In the genomic region with DNA sequence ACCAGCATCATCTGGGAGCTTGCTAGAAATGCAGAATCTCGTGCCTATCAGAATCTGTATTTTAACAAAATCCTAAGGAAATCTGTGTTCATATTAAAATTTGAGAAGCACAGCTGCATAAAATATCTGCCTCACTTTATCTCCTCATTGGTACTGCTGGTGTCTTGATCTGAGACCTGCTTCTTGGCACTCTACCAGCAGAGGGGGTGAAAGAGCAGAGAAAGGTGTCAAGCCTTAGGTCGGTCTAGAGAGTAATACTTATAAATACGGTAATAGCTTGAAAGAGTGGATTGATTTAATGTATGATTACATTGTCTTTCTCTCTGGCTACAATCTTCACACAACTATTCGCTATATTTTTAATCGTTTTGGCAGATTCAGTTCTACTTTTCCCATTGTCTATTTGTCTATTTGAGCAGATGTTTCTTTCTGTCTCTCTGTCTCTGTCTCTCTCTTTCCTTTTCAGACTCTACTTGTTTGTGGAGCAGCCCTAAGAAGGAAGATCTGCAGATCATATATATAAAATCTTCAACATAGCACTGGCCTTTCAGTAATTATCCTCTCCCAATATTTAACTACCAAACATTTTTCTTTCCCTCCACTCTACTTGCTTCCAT, we compare ENCODE assay signal across 8 cellular contexts. TPM values are rescaled to one million over a fixed set of nuclear protein-coding genes. Genes with fewer than 3 reads are reported as not detected.
DNase-seq lines count a peak whose midpoint lies in the region; ATAC-seq and TF ChIP-seq lines count a peak whose summit lies in the region.

No MANE protein-coding gene starts in this region.

- H3K36me3 ChIP-seq in upper lobe of right lung: no peaks in the 10 kb centered on the region

- ATAC-seq in GM19035 (IDR thresholded peaks at IDR 0.05; ENCODE audit: unreplicated experiment): peak; percentile 98
- peak; percentile 99 for ATAC-seq in HG03139 (IDR thresholded peaks at IDR 0.05; ENCODE audit: unreplicated experiment)
- peak; percentile 76 to 82 for ATAC-seq in natural killer cell treated with Interleukin-12 subunit alpha and Interleukin-12 subunit beta and Interleukin-15 and Interleukin-18, amount 100 ng/mL, for 72 hours
- peak; percentile 89 for ATAC-seq in upper lobe of right lung

- H3K27ac ChIP-seq in upper lobe of right lung: no peak overlapping the region

- H3K4me1 ChIP-seq in upper lobe of right lung: no peaks in the 10 kb centered on the region

- H3K36me3 Mint-ChIP-seq in CD14-positive monocyte: no peaks in the 10 kb centered on the region
- no peaks in the 10 kb centered on the region for H3K36me3 Mint-ChIP-seq in natural killer cell treated with Interleukin-12 subunit alpha and Interleukin-12 subunit beta and Interleukin-15 and Interleukin-18, amount 100 ng/mL, for 72 hours

- no peaks in the 10 kb centered on the region for H3K9me3 ChIP-seq in upper lobe of right lung

- intact Hi-C loops in CD14-positive monocyte (cut with micrococcal nuclease): no loop called here
- intact Hi-C loops in upper lobe of right lung (cut with DNase I): no loop called here

- no peak for DNase-seq in CD14-positive monocyte (ENCODE audit: low spot score)
- DNase-seq in NCI-H226: peak; percentile 31
- peak; percentile 37 for DNase-seq in activated CD4-positive, CD25-positive, alpha-beta regulatory T cell treated with anti-CD3 and anti-CD28 coated beads, Interleukin-2, amount 50 U/mL, for 72 hours
- peak; percentile 56 for DNase-seq in ecto neural progenitor cell (ENCODE audit: low spot score)
- DNase-seq in natural killer cell treated with Interleukin-12 subunit alpha and Interleukin-12 subunit beta and Interleukin-15 and Interleukin-18, amount 100 ng/mL, for 72 hours (ENCODE audit: low spot score): no peak
- no peak for DNase-seq in upper lobe of right lung

- TF ChIP-seq CTCF in CD14-positive monocyte (IDR thresholded peaks at IDR 0.05) (peak; percentile 83), upper lobe of right lung (IDR thresholded peaks at IDR 0.05) (peak; percentile 70)

- H3K27me3 ChIP-seq in upper lobe of right lung: peaks cover 16% of the 10 kb centered on the region

- no peak overlapping the region for H3K27ac Mint-ChIP-seq in CD14-positive monocyte
- H3K27ac Mint-ChIP-seq in natural killer cell treated with Interleukin-12 subunit alpha and Interleukin-12 subunit beta and Interleukin-15 and Interleukin-18, amount 100 ng/mL, for 72 hours: no peak overlapping the region

- H3K4me1 Mint-ChIP-seq in CD14-positive monocyte: peaks cover 5% of the 10 kb centered on the region
- peaks cover 0 to 7% of the 10 kb centered on the region in 2 donors for H3K4me1 Mint-ChIP-seq in natural killer cell treated with Interleukin-12 subunit alpha and Interleukin-12 subunit beta and Interleukin-15 and Interleukin-18, amount 100 ng/mL, for 72 hours (ENCODE audit: low read depth in 2 of 2)

- H3K4me3 Mint-ChIP-seq in CD14-positive monocyte: peak overlapping the region in 1 of 2 donors; percentile 6
- H3K4me3 Mint-ChIP-seq in natural killer cell treated with Interleukin-12 subunit alpha and Interleukin-12 subunit beta and Interleukin-15 and Interleukin-18, amount 100 ng/mL, for 72 hours: no peak overlapping the region

- H3K27me3 Mint-ChIP-seq in CD14-positive monocyte (ENCODE audit: low read depth in 3 of 3): peaks cover 3 to 6% (median 4%) of the 10 kb centered on the region in 3 donors
- H3K27me3 Mint-ChIP-seq in natural killer cell treated with Interleukin-12 subunit alpha and Interleukin-12 subunit beta and Interleukin-15 and Interleukin-18, amount 100 ng/mL, for 72 hours: peaks cover 18 to 45% of the 10 kb centered on the region in 2 donors

- H3K9me3 Mint-ChIP-seq in CD14-positive monocyte: peaks cover 0 to 3% (median 0%) of the 10 kb centered on the region in 7 donors
- no peaks in the 10 kb centered on the region for H3K9me3 Mint-ChIP-seq in natural killer cell treated with Interleukin-12 subunit alpha and Interleukin-12 subunit beta and Interleukin-15 and Interleukin-18, amount 100 ng/mL, for 72 hours

- H3K4me3 ChIP-seq in upper lobe of right lung: no peak overlapping the region

RNA-seq across cellular contexts. Expression of gene GCG, which starts 1.7 kb away (rescaled TPM):
- not detected for polyA plus RNA-seq in CD14-positive monocyte
- not detected for total RNA-seq in natural killer cell treated with Interleukin-12 subunit alpha and Interleukin-12 subunit beta and Interleukin-15 and Interleukin-18, amount 100 ng/mL, for 72 hours
- total RNA-seq in upper lobe of right lung: not detected

Comparison
In these comparisons a context has a peak if more than half of its experiments do, and no peak if none do; other contexts are left out.
1. DNase-seq: peak in NCI-H226 (single experiment), activated CD4-positive, CD25-positive, alpha-beta regulatory T cell treated with anti-CD3 and anti-CD28 coated beads, Interleukin-2, amount 50 U/mL, for 72 hours (single experiment) and ecto neural progenitor cell (single experiment); none in CD14-positive monocyte (single experiment), natural killer cell treated with Interleukin-12 subunit alpha and Interleukin-12 subunit beta and Interleukin-15 and Interleukin-18, amount 100 ng/mL, for 72 hours (single experiment) and upper lobe of right lung (single experiment).
2. Peak in every context shown above with its lines, with median percentiles within 50 percentile points of each other: ATAC-seq.